In the genomic region with DNA sequence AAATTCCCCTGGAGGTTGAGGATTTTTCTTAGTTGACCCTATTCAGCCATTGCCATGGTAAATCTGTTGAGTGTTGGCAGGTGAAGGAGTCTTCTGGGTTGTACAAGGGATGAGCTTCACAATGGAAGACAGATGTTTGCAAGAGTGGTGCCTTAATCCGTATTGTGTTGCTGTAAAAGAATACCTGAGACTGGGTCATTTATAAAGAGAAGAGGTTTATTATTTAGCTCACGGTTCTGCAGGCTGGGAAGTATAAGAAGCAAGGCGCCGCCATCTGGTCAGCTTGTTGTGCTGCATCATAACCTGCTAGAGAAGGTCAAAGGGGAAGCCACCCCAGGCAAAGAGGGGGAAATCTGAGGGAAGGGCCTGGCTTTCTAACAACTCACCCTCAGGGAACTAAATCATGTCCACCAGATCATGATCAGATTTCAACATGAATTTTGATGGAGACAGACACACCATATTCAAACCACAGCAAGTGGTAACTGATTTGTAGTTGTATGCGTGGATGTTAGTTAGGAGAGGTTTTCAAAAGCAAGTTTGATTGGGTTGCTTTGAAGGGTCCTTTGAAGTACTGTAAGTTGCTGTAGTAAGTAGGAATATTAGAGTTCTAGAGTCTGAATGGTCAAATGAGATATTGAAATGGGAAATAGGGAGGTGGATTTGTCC, we compare ENCODE assay signal across 9 cellular contexts. TPM values are rescaled to one million over a fixed set of nuclear protein-coding genes. Genes with fewer than 3 reads are reported as not detected.
DNase-seq lines count a peak whose midpoint lies in the region; ATAC-seq and TF ChIP-seq lines count a peak whose summit lies in the region.
"Had no signal": no experiment of that assay in that cellular context is flagged by ENCODE, and none has a peak within 500 bp of the region (broad histone marks: within the 10 kb centered on the region; RNA-seq: fewer than 3 reads in every experiment).

No MANE protein-coding gene starts in this region.

- H3K4me1 ChIP-seq in HUES6 (ENCODE audit: control insufficient read depth, insufficient read depth, low read length) (peaks cover 19% of the 10 kb centered on the region), OCI-LY7 (ENCODE audit: insufficient read depth, low read length, poor library complexity, severe bottlenecking) (peaks cover 21% of the 10 kb centered on the region)

- H3K4me2 ChIP-seq in OCI-LY7 (ENCODE audit: low read length) = peak overlapping the region; percentile 83

- no TSS peak for BruUV-seq in OCI-LY7 (replicated peaks; lab: Mats Ljungman, UMichigan)

- DNase-seq in GM03348 (ENCODE audit: low spot score) = peak; percentile 31
- peak; percentile 82 for DNase-seq in OCI-LY7 (ENCODE audit: low spot score)
- DNase-seq in activated T-helper 2 cell treated with anti-CD3 and anti-CD28 coated beads, Interferon-gamma antibody, Interleukin-2, Interleukin-4, amounts not matched to agents 10 μg/mL and 5 μg/mL and 100 μg/mL, durations not matched to agents 14 hours and 24 hours and 36 hours (ENCODE audit: low spot score) = peak; percentile 37
- DNase-seq in germinal center (ENCODE audit: low spot score) = peak; percentile 61
- peak; percentile 30 for DNase-seq in omental fat pad (ENCODE audit: low spot score)
- DNase-seq in type B pancreatic cell (ENCODE audit: extremely low spot score, unreplicated experiment) = no peak

- no peaks in the 10 kb centered on the region for H4K20me1 ChIP-seq in OCI-LY7 (ENCODE audit: insufficient read depth, low read length)

- no peaks in the 10 kb centered on the region for H3K36me3 Mint-ChIP-seq in activated T-helper 2 cell treated with anti-CD3 and anti-CD28 coated beads, Interferon-gamma antibody, Interleukin-2, Interleukin-4, amounts not matched to agents 10 μg/mL and 5 μg/mL and 100 μg/mL, durations not matched to agents 14 hours and 24 hours and 36 hours (ENCODE audit: low read depth)
- H3K36me3 Mint-ChIP-seq in type B pancreatic cell = peaks cover 8% of the 10 kb centered on the region

- no peaks in the 10 kb centered on the region for H3K9me3 Mint-ChIP-seq in activated T-helper 2 cell treated with anti-CD3 and anti-CD28 coated beads, Interferon-gamma antibody, Interleukin-2, Interleukin-4, amounts not matched to agents 10 μg/mL and 5 μg/mL and 100 μg/mL, durations not matched to agents 14 hours and 24 hours and 36 hours
- H3K9me3 Mint-ChIP-seq in type B pancreatic cell = no peaks in the 10 kb centered on the region
- H3K9me3 Mint-ChIP-seq: dendritic cell treated with granulocyte-macrophage colony-stimulating factor and Interleukin-4, amounts not matched to agents 40 ng/mL and 50 ng/mL, for 4 days had no signal

- no peak overlapping the region for H3K4me3 Mint-ChIP-seq in activated T-helper 2 cell treated with anti-CD3 and anti-CD28 coated beads, Interferon-gamma antibody, Interleukin-2, Interleukin-4, amounts not matched to agents 10 μg/mL and 5 μg/mL and 100 μg/mL, durations not matched to agents 14 hours and 24 hours and 36 hours (ENCODE audit: low read depth)
- H3K4me3 Mint-ChIP-seq in type B pancreatic cell = peak overlapping the region; percentile 99
- H3K4me3 Mint-ChIP-seq: dendritic cell treated with granulocyte-macrophage colony-stimulating factor and Interleukin-4, amounts not matched to agents 40 ng/mL and 50 ng/mL, for 4 days had no signal

- POLR2A ChIA-PET in OCI-LY7 (lab: Charles Lee) = interaction anchor here (0.6 to 4.5 kb wide), 9 partner anchors 8 to 1611 kb away, joined by 3 to 46 read pairs (median 10); no protein-coding TSS in a partner anchor

- H3K79me2 ChIP-seq in OCI-LY7 (ENCODE audit: insufficient read depth, low read depth, low read length) = peaks cover 32% of the 10 kb centered on the region; the same call in 1 of the 2 replicates

- H2AFZ ChIP-seq in OCI-LY7 (ENCODE audit: low read length) = no peak overlapping the region

- H3K36me3 ChIP-seq in HUES6 (ENCODE audit: control insufficient read depth, insufficient read depth, low read length) (no peaks in the 10 kb centered on the region), OCI-LY7 (ENCODE audit: insufficient read depth, low read length) (no peaks in the 10 kb centered on the region)

- CTCF ChIA-PET in OCI-LY7 (lab: Charles Lee; ENCODE audit: unreplicated experiment) = interaction anchor here (0.6 to 0.7 kb wide), 2 partner anchors 48 to 208 kb away, joined by 3 read pairs; no protein-coding TSS in a partner anchor

- H3K27ac Mint-ChIP-seq in activated T-helper 2 cell treated with anti-CD3 and anti-CD28 coated beads, Interferon-gamma antibody, Interleukin-2, Interleukin-4, amounts not matched to agents 10 μg/mL and 5 μg/mL and 100 μg/mL, durations not matched to agents 14 hours and 24 hours and 36 hours = no peak overlapping the region
- H3K27ac Mint-ChIP-seq in type B pancreatic cell = peak overlapping the region; percentile 71
- H3K27ac Mint-ChIP-seq: dendritic cell treated with granulocyte-macrophage colony-stimulating factor and Interleukin-4, amounts not matched to agents 40 ng/mL and 50 ng/mL, for 4 days had no signal

- H3K4me3 ChIP-seq in HUES6 (ENCODE audit: low read depth, low read length) = peak overlapping the region; percentile 67; the same call in 1 of the 2 replicates
- H3K4me3 ChIP-seq in OCI-LY7 (ENCODE audit: low read depth, low read length, poor library complexity, severe bottlenecking) = peak overlapping the region; percentile 78

- ATAC-seq in omental fat pad (ENCODE audit: low FRiP score) = no peak
- no peak for ATAC-seq in HG02938 (IDR thresholded peaks at IDR 0.05; ENCODE audit: unreplicated experiment)

- peaks cover 2% of the 10 kb centered on the region for H3K27me3 Mint-ChIP-seq in activated T-helper 2 cell treated with anti-CD3 and anti-CD28 coated beads, Interferon-gamma antibody, Interleukin-2, Interleukin-4, amounts not matched to agents 10 μg/mL and 5 μg/mL and 100 μg/mL, durations not matched to agents 14 hours and 24 hours and 36 hours (ENCODE audit: low read depth)
- no peaks in the 10 kb centered on the region for H3K27me3 Mint-ChIP-seq in type B pancreatic cell
- H3K27me3 Mint-ChIP-seq: dendritic cell treated with granulocyte-macrophage colony-stimulating factor and Interleukin-4, amounts not matched to agents 40 ng/mL and 50 ng/mL, for 4 days had no signal

- no peaks in the 10 kb centered on the region for H3K9me2 ChIP-seq in OCI-LY7 (ENCODE audit: insufficient read depth, low read length)

- TF ChIP-seq CTCF in OCI-LY7 (conservative IDR thresholded peaks at IDR 0.05; ENCODE audit: low read length) (peak; percentile 93), omental fat pad (IDR thresholded peaks at IDR 0.05) (no peak), type B pancreatic cell (conservative IDR thresholded peaks at IDR 0.05) (peak; percentile 77)

- peaks cover 24% of the 10 kb centered on the region for H3K4me1 Mint-ChIP-seq in activated T-helper 2 cell treated with anti-CD3 and anti-CD28 coated beads, Interferon-gamma antibody, Interleukin-2, Interleukin-4, amounts not matched to agents 10 μg/mL and 5 μg/mL and 100 μg/mL, durations not matched to agents 14 hours and 24 hours and 36 hours (ENCODE audit: low read depth)
- peaks cover 28% of the 10 kb centered on the region for H3K4me1 Mint-ChIP-seq in type B pancreatic cell (ENCODE audit: unreplicated experiment)

- no peak overlapping the region for H3K27ac ChIP-seq in HUES6 (ENCODE audit: low read depth, low read length)
- no peak overlapping the region for H3K27ac ChIP-seq in OCI-LY7 (ENCODE audit: low read depth, low read length, poor library complexity, severe bottlenecking)

- H3K27me3 ChIP-seq in HUES6 (ENCODE audit: control insufficient read depth, insufficient read depth, low read length) = no peaks in the 10 kb centered on the region

- intact Hi-C loops in OCI-LY7 (cut with micrococcal nuclease; ENCODE audit: unreplicated experiment) = loop anchor here (1.0 to 5.0 kb wide), 5 partner anchors 138 to 678 kb away; partner anchors contain the start of genes BTF3 and FCHO2
- intact Hi-C loops in activated T-helper 2 cell treated with anti-CD3 and anti-CD28 coated beads, Interferon-gamma antibody, Interleukin-2, Interleukin-4, amounts not matched to agents 10 μg/mL and 5 μg/mL and 100 μg/mL, durations not matched to agents 14 hours and 24 hours and 36 hours (cut with micrococcal nuclease) = loop anchor here (5.0 kb wide), 2 partner anchors 138 to 452 kb away; partner anchors contain the start of gene FCHO2

- H3K9ac ChIP-seq in HUES6 (ENCODE audit: low read length) = no peak overlapping the region

- H3K9me3 ChIP-seq in HUES6 (ENCODE audit: control insufficient read depth, insufficient read depth, low read depth, low read length) = no peaks in the 10 kb centered on the region
- H3K9me3 ChIP-seq in OCI-LY7 (ENCODE audit: low read length) = no peaks in the 10 kb centered on the region

RNA-seq across cellular contexts. Expression of gene TNPO1, which starts 2.5 kb away (rescaled TPM):
- 95.2 and 131 TPM in 2 replicates for total RNA-seq in OCI-LY7 (2014; rRNA removed; shearing (Covaris generic))
- total RNA-seq in OCI-LY7 (2022) = 128 and 132 TPM in 2 replicates
- total RNA-seq in activated T-helper 2 cell treated with anti-CD3 and anti-CD28 coated beads, Interferon-gamma antibody, Interleukin-2, Interleukin-4, amounts not matched to agents 10 μg/mL and 5 μg/mL and 100 μg/mL, durations not matched to agents 14 hours and 24 hours and 36 hours = 112 and 121 TPM in 2 replicates
- total RNA-seq in omental fat pad = 100 to 1,000 TPM in 2 of 4 donors, 10 to 100 TPM in 2; 74.6 to 123 (median 99.6) TPM
- total RNA-seq in type B pancreatic cell (ENCODE audit: low replicate concordance) = 113 and 131 TPM in 2 replicates

Comparison
In these comparisons a context has a peak if more than half of its experiments do, and no peak if none do; other contexts are left out.
1. CTCF ChIP-seq: peak in OCI-LY7 (single experiment) and type B pancreatic cell (single experiment); none in omental fat pad (0 of 3).